1 cellular context compared by ENCODE assay signal in genomic region chr2:238129166-238130010, GRCh38.
TF ChIP-seq lines count a peak whose summit lies in the region.

No MANE protein-coding gene starts in this region.

TF ChIP-seq in H1, 55 proteins besides CTCF, POLR2A, EP300 and RAD21:
- TF ChIP-seq SP4 (IDR thresholded peaks at IDR 0.05; ENCODE audit: low read length) (no peak), TEAD4 (IDR thresholded peaks at IDR 0.05; ENCODE audit: low read depth, low read length) (no peak), KDM5A (IDR thresholded peaks at IDR 0.05; ENCODE audit: low read length) (no peak), GTF2F1 (IDR thresholded peaks at IDR 0.05; ENCODE audit: borderline replicate concordance, low read depth, low read length) (no peak), SP1 (IDR thresholded peaks at IDR 0.05; ENCODE audit: low read depth, low read length) (no peak), POLR2AphosphoS5 (IDR thresholded peaks at IDR 0.05; ENCODE audit: low read depth, low read length) (no peak), RXRA (IDR thresholded peaks at IDR 0.05; ENCODE audit: insufficient read depth, low read depth, low read length) (no peak), GABPA (IDR thresholded peaks at IDR 0.05; ENCODE audit: borderline replicate concordance, insufficient read depth, low read length) (no peak), SIX5 (IDR thresholded peaks at IDR 0.05; ENCODE audit: low read depth, low read length) (no peak), TAF7 (optimal IDR thresholded peaks at IDR 0.05; ENCODE audit: borderline replicate concordance, low read depth, low read length) (no peak), NANOG (IDR thresholded peaks at IDR 0.05; ENCODE audit: insufficient read depth, low read depth, low read length, poor library complexity, severe bottlenecking) (no peak), EZH2 (IDR thresholded peaks at IDR 0.05; ENCODE audit: low read depth, low read length, severe bottlenecking) (no peak)
TF ChIP-seq in H1: peak in this region for 0.
